ENCODE assay signal across 19 cellular contexts in genomic region chr19:49823472-49823871, GRCh38. TPM values are rescaled to one million over a fixed set of nuclear protein-coding genes. Genes with fewer than 3 reads are reported as not detected.
DNase-seq lines count a peak whose midpoint lies in the region; ATAC-seq and TF ChIP-seq lines count a peak whose summit lies in the region.
"Had no signal": no experiment of that assay in that cellular context is flagged by ENCODE, and none has a peak within 500 bp of the region (broad histone marks: within the 10 kb centered on the region; RNA-seq: fewer than 3 reads in every experiment).

No MANE protein-coding gene starts in this region.

- no peak for TF ChIP-seq CTCF in endothelial cell (IDR thresholded peaks at IDR 0.05; ENCODE audit: unreplicated experiment)

- H3K9me3 Mint-ChIP-seq in endothelial cell (ENCODE audit: unreplicated experiment): no peaks in the 10 kb centered on the region
- H3K9me3 Mint-ChIP-seq in activated naive CD4-positive, alpha-beta T cell treated with anti-CD3 and anti-CD28 coated beads for 36 hours: no peaks in the 10 kb centered on the region
- H3K9me3 Mint-ChIP-seq: activated naive CD4-positive, alpha-beta T cell treated with anti-CD3 and anti-CD28 coated beads, Interleukin-2, amount 50 U/mL, for 24 hours; activated T-cell treated with anti-CD3 and anti-CD28 coated beads, Interleukin-2, amount 50 U/mL, for 24 hours; CD4-positive, CD25-positive, alpha-beta regulatory T cell; H9; stimulated activated naive CD8-positive, alpha-beta T cell treated with anti-CD3 and anti-CD28 coated beads, Interleukin-15, amount 100 ng/mL, for 72 hours; T-helper 1 cell treated with Interleukin-12 subunit alpha and Interleukin-12 subunit beta and Interleukin-4 antibody, amounts not matched to agents 30 μg/mL and 1 μg/mL, for 36 hours had no signal

- no peak overlapping the region for H3K27ac Mint-ChIP-seq in endothelial cell (ENCODE audit: unreplicated experiment)
- no peak overlapping the region for H3K27ac Mint-ChIP-seq in activated naive CD4-positive, alpha-beta T cell treated with anti-CD3 and anti-CD28 coated beads for 36 hours
- H3K27ac Mint-ChIP-seq: activated naive CD4-positive, alpha-beta T cell treated with anti-CD3 and anti-CD28 coated beads, Interleukin-2, amount 50 U/mL, for 24 hours; activated T-cell treated with anti-CD3 and anti-CD28 coated beads, Interleukin-2, amount 50 U/mL, for 24 hours; CD4-positive, CD25-positive, alpha-beta regulatory T cell; H9; stimulated activated naive CD8-positive, alpha-beta T cell treated with anti-CD3 and anti-CD28 coated beads, Interleukin-15, amount 100 ng/mL, for 72 hours; T-helper 1 cell treated with Interleukin-12 subunit alpha and Interleukin-12 subunit beta and Interleukin-4 antibody, amounts not matched to agents 30 μg/mL and 1 μg/mL, for 36 hours had no signal

- no peak for ATAC-seq in HG02798 (IDR thresholded peaks at IDR 0.05; ENCODE audit: poor library complexity, unreplicated experiment)
- ATAC-seq: stimulated activated naive CD8-positive, alpha-beta T cell treated with anti-CD3 and anti-CD28 coated beads, Interleukin-15, amount 100 ng/mL, for 72 hours; upper lobe of right lung had no signal

- peaks cover 37% of the 10 kb centered on the region for H3K36me3 Mint-ChIP-seq in endothelial cell (ENCODE audit: low read depth, unreplicated experiment)
- no peaks in the 10 kb centered on the region for H3K36me3 Mint-ChIP-seq in activated naive CD4-positive, alpha-beta T cell treated with anti-CD3 and anti-CD28 coated beads for 36 hours (ENCODE audit: low read depth)
- H3K36me3 Mint-ChIP-seq: activated naive CD4-positive, alpha-beta T cell treated with anti-CD3 and anti-CD28 coated beads, Interleukin-2, amount 50 U/mL, for 24 hours had no signal

- peaks cover 12% of the 10 kb centered on the region for H3K27me3 Mint-ChIP-seq in endothelial cell (ENCODE audit: unreplicated experiment)
- no peaks in the 10 kb centered on the region for H3K27me3 Mint-ChIP-seq in activated naive CD4-positive, alpha-beta T cell treated with anti-CD3 and anti-CD28 coated beads for 36 hours (ENCODE audit: low read depth)
- H3K27me3 Mint-ChIP-seq: activated naive CD4-positive, alpha-beta T cell treated with anti-CD3 and anti-CD28 coated beads, Interleukin-2, amount 50 U/mL, for 24 hours; activated T-cell treated with anti-CD3 and anti-CD28 coated beads, Interleukin-2, amount 50 U/mL, for 24 hours; CD4-positive, CD25-positive, alpha-beta regulatory T cell; stimulated activated naive CD8-positive, alpha-beta T cell treated with anti-CD3 and anti-CD28 coated beads, Interleukin-15, amount 100 ng/mL, for 72 hours had no signal

- H3K4me1 Mint-ChIP-seq in endothelial cell (ENCODE audit: unreplicated experiment): peaks cover 23% of the 10 kb centered on the region
- peaks cover 12% of the 10 kb centered on the region for H3K4me1 Mint-ChIP-seq in activated naive CD4-positive, alpha-beta T cell treated with anti-CD3 and anti-CD28 coated beads for 36 hours (ENCODE audit: low read depth)

- H3K4me3 Mint-ChIP-seq in endothelial cell (ENCODE audit: unreplicated experiment): peak overlapping the region; percentile 70
- H3K4me3 Mint-ChIP-seq in activated naive CD4-positive, alpha-beta T cell treated with anti-CD3 and anti-CD28 coated beads for 36 hours: no peak overlapping the region
- H3K4me3 Mint-ChIP-seq: activated naive CD4-positive, alpha-beta T cell treated with anti-CD3 and anti-CD28 coated beads, Interleukin-2, amount 50 U/mL, for 24 hours; activated T-cell treated with anti-CD3 and anti-CD28 coated beads, Interleukin-2, amount 50 U/mL, for 24 hours; H9; stimulated activated naive CD8-positive, alpha-beta T cell treated with anti-CD3 and anti-CD28 coated beads, Interleukin-15, amount 100 ng/mL, for 72 hours; T-helper 1 cell treated with Interleukin-12 subunit alpha and Interleukin-12 subunit beta and Interleukin-4 antibody, amounts not matched to agents 30 μg/mL and 1 μg/mL, for 36 hours had no signal

- CTCF ChIA-PET in activated naive CD4-positive, alpha-beta T cell treated with anti-CD3 and anti-CD28 coated beads for 36 hours (lab: Charles Lee): no interaction called here

- intact Hi-C loops in activated naive CD4-positive, alpha-beta T cell treated with anti-CD3 and anti-CD28 coated beads for 36 hours (cut with micrococcal nuclease): no loop called here

- DNase-seq in DMS79 (lab: John Stamatoyannopoulos, UW) (peak; percentile 91), NCI-H1436 treated with DMSO at 0.1 percent for 48 hours (lab: John Stamatoyannopoulos, UW) (peak; percentile 65), NCI-H345 treated with DMSO at 0.1 percent for 48 hours (lab: John Stamatoyannopoulos, UW; ENCODE audit: unreplicated experiment) (peak; percentile 70), endothelial cell (ENCODE audit: low spot score) (no peak), HK-2 (ENCODE audit: unreplicated experiment) (no peak)
- no peak for DNase-seq in activated effector memory CD4-positive, alpha-beta T cell treated with Interleukin-2 at 50 U/mL for 16 hours
- no peak for DNase-seq in activated naive CD4-positive, alpha-beta T cell treated with anti-CD3 and anti-CD28 coated beads for 36 hours
- DNase-seq: activated CD4-positive, alpha-beta T cell treated with anti-CD3 and anti-CD28 coated beads, Interleukin-2, amount 50 U/mL, for 48 hours; activated T-cell treated with anti-CD3 and anti-CD28 coated beads, Interleukin-2, amount 50 U/mL, for 24 hours; CD4-positive, CD25-positive, alpha-beta regulatory T cell; H9; KG1; ovary; stimulated activated CD4-positive, alpha-beta T cell treated with anti-CD3 and anti-CD28 coated beads, Interleukin-2, amount 100 ng/mL, for 24 hours; stimulated activated naive CD8-positive, alpha-beta T cell treated with anti-CD3 and anti-CD28 coated beads, Interleukin-15, amount 100 ng/mL, for 72 hours; upper lobe of right lung had no signal

RNA-seq across cellular contexts. Expression of gene MED25, which starts 5.4 kb away (rescaled TPM):
- total RNA-seq in endothelial cell (ENCODE audit: unreplicated experiment): 117 TPM
- total RNA-seq in activated naive CD4-positive, alpha-beta T cell treated with anti-CD3 and anti-CD28 coated beads for 36 hours: 10 to 100 TPM; 32.4 to 39.2 TPM

RNA-seq across cellular contexts. Expression of gene FUZ, which starts 10.4 kb away (rescaled TPM):
- 15.6 TPM for total RNA-seq in endothelial cell (ENCODE audit: unreplicated experiment)
- 10 to 100 TPM; 14.5 to 14.9 TPM for total RNA-seq in activated naive CD4-positive, alpha-beta T cell treated with anti-CD3 and anti-CD28 coated beads for 36 hours

RNA-seq across cellular contexts. Expression of gene PTOV1, which starts 27.5 kb away (rescaled TPM):
- 231 TPM for total RNA-seq in endothelial cell (ENCODE audit: unreplicated experiment)
- total RNA-seq in activated naive CD4-positive, alpha-beta T cell treated with anti-CD3 and anti-CD28 coated beads for 36 hours: 10 to 100 TPM; 66.0 to 68.0 TPM

RNA-seq across cellular contexts. Expression of gene PNKP, which starts 43.9 kb away (rescaled TPM):
- 96.0 TPM for total RNA-seq in endothelial cell (ENCODE audit: unreplicated experiment)
- 10 to 100 TPM; 64.4 to 65.9 TPM for total RNA-seq in activated naive CD4-positive, alpha-beta T cell treated with anti-CD3 and anti-CD28 coated beads for 36 hours

RNA-seq across cellular contexts. Expression of gene AKT1S1, which starts 53.7 kb away (rescaled TPM):
- total RNA-seq in endothelial cell (ENCODE audit: unreplicated experiment): 48.2 TPM
- total RNA-seq in activated naive CD4-positive, alpha-beta T cell treated with anti-CD3 and anti-CD28 coated beads for 36 hours: 10 to 100 TPM; 13.3 to 14.2 TPM

Comparison
In these comparisons a context has a peak if more than half of its experiments do, and no peak if none do; other contexts are left out.
1. DNase-seq: peak in DMS79 (single experiment), NCI-H1436 treated with DMSO at 0.1 percent for 48 hours (single experiment) and NCI-H345 treated with DMSO at 0.1 percent for 48 hours (single experiment); none in endothelial cell (single experiment), HK-2 (single experiment), activated effector memory CD4-positive, alpha-beta T cell treated with Interleukin-2 at 50 U/mL for 16 hours (single experiment) and activated naive CD4-positive, alpha-beta T cell treated with anti-CD3 and anti-CD28 coated beads for 36 hours (single experiment).